ENCODE assay signal across 8 cellular contexts in genomic region chr10:37975407-37975991, GRCh38. TPM values are rescaled to one million over a fixed set of nuclear protein-coding genes. Genes with fewer than 3 reads are reported as not detected.
DNase-seq lines count a peak whose midpoint lies in the region; TF ChIP-seq lines count a peak whose summit lies in the region.

No MANE protein-coding gene starts in this region.

- 43% methylated on average over 5 of the region's 5 CpGs for WGBS in liver

- H3K27ac ChIP-seq in brain microvascular endothelial cell (peak overlapping the region; percentile 85), liver (ENCODE audit: low read depth in 1 of 2, low read length in 2 of 2) (peak overlapping the region; percentile 91 to 92), temporal lobe (ENCODE audit: low read depth, low read length) (peak overlapping the region; percentile 89)

- no peaks in the 10 kb centered on the region for H3K9me3 ChIP-seq in liver (ENCODE audit: control insufficient read depth in 4 of 4, low read length in 3 of 4)

- H3K4me3 ChIP-seq in brain microvascular endothelial cell (ENCODE audit: low read depth, low read length) (peak overlapping the region; percentile 81), liver (ENCODE audit: low read depth in 1 of 3, low read length in 3 of 3) (peak overlapping the region; percentile 72 to 89 (median 87))

- peak; percentile 59 for DNase-seq in activated CD8-positive, alpha-beta memory T cell treated with anti-CD3 and anti-CD28 coated beads for 24 hours
- DNase-seq in activated CD8-positive, alpha-beta memory T cell treated with anti-CD3 and anti-CD28 coated beads, Interleukin-2, amount 50 U/mL, for 4 hours = no peak
- peak; percentile 0 for DNase-seq in NCI-H82 treated with DMSO at 0.1 percent for 48 hours (lab: John Stamatoyannopoulos, UW; ENCODE audit: unreplicated experiment)
- no peak for DNase-seq in brain microvascular endothelial cell
- DNase-seq in SKM-1 (lab: John Stamatoyannopoulos, UW; ENCODE audit: unreplicated experiment) = no peak
- DNase-seq in stimulated activated CD4-positive, alpha-beta T cell treated with anti-CD3 and anti-CD28 coated beads, Interleukin-4, amount 100 ng/mL, for 4 hours = no peak

- no peak for TF ChIP-seq RAD21 in liver (IDR thresholded peaks at IDR 0.05)

- TF ChIP-seq CTCF in brain microvascular endothelial cell (IDR thresholded peaks at IDR 0.05; ENCODE audit: low read depth, low read length, missing control alignments) (no peak), liver (IDR thresholded peaks at IDR 0.05; ENCODE audit: low read depth, low read length, missing input control) (no peak)

- peak overlapping the region; percentile 71 to 79 for H3K9ac ChIP-seq in liver (ENCODE audit: low read depth in 1 of 2, low read length in 2 of 2)

- no peaks in the 10 kb centered on the region for H3K27me3 ChIP-seq in brain microvascular endothelial cell (replicated peaks)
- H3K27me3 ChIP-seq in liver (ENCODE audit: control insufficient read depth in 4 of 4, insufficient read depth in 4 of 4, low read length in 3 of 4) = no peaks in the 10 kb centered on the region

- in situ Hi-C loops in brain microvascular endothelial cell (cut with HindIII; ENCODE audit: low pct_ligation_motif_present, low sequenced_read_pairs) = no loop called here

- H3K4me1 ChIP-seq in liver (ENCODE audit: control insufficient read depth in 4 of 4, insufficient read depth in 4 of 4, low read length in 3 of 4) = peaks cover 0 to 10% (median 3%) of the 10 kb centered on the region in 4 donors

- H3K36me3 ChIP-seq in brain microvascular endothelial cell (replicated peaks) (no peaks in the 10 kb centered on the region), liver (ENCODE audit: control insufficient read depth in 4 of 4, insufficient read depth in 3 of 4, low read depth in 1 of 4, low read length in 3 of 4) (peaks cover 0 to 2% (median under 1%) of the 10 kb centered on the region in 4 donors)

TF ChIP-seq in liver, 16 proteins besides CTCF, POLR2A, EP300 and RAD21:
- peak; percentile 16 for TF ChIP-seq YY1 (IDR thresholded peaks at IDR 0.05)
- no peak for TF ChIP-seq SP1 (IDR thresholded peaks at IDR 0.05)

RNA-seq across cellular contexts. Expression of gene ZNF25, which starts 0.9 kb away (rescaled TPM):
- 1 to 10 TPM; 2.3 to 2.8 TPM for total RNA-seq in liver
- 1 to 10 TPM in 1 of 2 donors, under 1 TPM in 1; 0.93 to 1.1 TPM for polyA plus RNA-seq in liver
- total RNA-seq in temporal lobe = 50.2 TPM

RNA-seq across cellular contexts. Expression of gene ZNF33A, which starts 35.0 kb away (rescaled TPM):
- 10 to 100 TPM; 16.2 to 25.7 TPM for total RNA-seq in liver
- 10 to 100 TPM in 1 of 2 donors, 1 to 10 TPM in 1; 6.7 to 10.1 TPM for polyA plus RNA-seq in liver
- total RNA-seq in temporal lobe = 69.3 TPM

Comparison
In these comparisons a context has a peak if more than half of its experiments do, and no peak if none do; other contexts are left out.
1. DNase-seq: peak in activated CD8-positive, alpha-beta memory T cell treated with anti-CD3 and anti-CD28 coated beads for 24 hours (single experiment) and NCI-H82 treated with DMSO at 0.1 percent for 48 hours (single experiment); none in activated CD8-positive, alpha-beta memory T cell treated with anti-CD3 and anti-CD28 coated beads, Interleukin-2, amount 50 U/mL, for 4 hours (single experiment), brain microvascular endothelial cell (single experiment), SKM-1 (single experiment) and stimulated activated CD4-positive, alpha-beta T cell treated with anti-CD3 and anti-CD28 coated beads, Interleukin-4, amount 100 ng/mL, for 4 hours (0 of 2).
2. RNA of gene ZNF25, which starts 0.9 kb away (total RNA-seq): 50.2 TPM in temporal lobe (single experiment); 2.3 to 2.8 TPM in liver; every median in the first group is over 10 times any median in the second.
3. Peak in every context shown above with its lines, with median percentiles within 50 percentile points of each other: H3K27ac ChIP-seq.